Comparison of ENCODE assay signal across 8 cellular contexts in the genomic region with DNA sequence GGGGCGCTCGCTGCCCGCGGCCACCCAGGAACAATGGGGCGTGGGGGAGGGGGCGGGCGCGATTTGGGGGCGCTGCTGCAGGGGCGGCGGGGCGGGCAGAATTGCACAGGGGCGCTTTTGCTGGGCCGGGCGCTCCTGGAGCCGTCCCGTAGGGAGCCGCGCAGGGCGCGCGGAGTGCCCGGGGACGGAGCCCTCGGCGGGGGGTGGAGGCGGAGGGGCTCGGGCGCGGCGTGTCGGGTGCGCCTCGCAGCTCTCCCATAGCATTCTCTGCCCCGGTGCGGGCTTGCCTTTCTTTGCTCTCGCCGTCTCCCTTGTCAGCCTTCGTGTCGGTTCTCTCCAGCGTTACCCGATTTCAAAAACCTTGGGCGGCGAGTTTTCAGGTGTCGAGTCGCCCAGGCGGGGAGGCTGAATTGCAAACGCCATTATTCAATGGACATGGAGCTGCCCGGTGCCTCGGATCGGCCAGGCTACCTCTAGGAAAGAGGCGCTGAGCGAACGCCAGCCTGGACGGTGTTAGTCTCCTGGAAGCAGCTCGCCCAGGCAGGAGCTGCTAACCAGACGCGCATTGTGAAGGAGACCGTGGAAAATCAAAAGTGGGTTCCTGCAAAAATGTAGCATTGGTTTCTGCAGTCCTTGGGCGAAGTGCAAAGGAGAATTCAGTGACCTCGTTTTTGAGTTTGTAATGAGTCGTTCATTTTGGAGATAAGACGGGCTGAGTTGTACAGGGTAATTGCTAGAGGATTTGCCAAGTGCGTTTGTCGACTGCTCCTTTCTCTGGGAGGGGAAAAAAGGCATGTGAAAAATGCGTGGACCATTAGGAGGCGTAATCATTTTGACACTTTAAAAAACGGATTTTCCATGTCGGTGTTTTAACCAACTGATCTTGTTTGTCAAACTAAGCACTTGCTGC. TPM values are rescaled to one million over a fixed set of nuclear protein-coding genes. Genes with fewer than 3 reads are reported as not detected.
DNase-seq lines count a peak whose midpoint lies in the region; ATAC-seq, FAIRE-seq and TF ChIP-seq lines count a peak whose summit lies in the region.

No MANE protein-coding gene starts in this region.

- peaks cover 26% of the 10 kb centered on the region for H3K9me3 Mint-ChIP-seq in neural progenitor cell

- peaks cover 50% of the 10 kb centered on the region for H4K20me1 ChIP-seq in neural progenitor cell (ENCODE audit: low read depth)

- H3K4me2 ChIP-seq in neural progenitor cell = peak overlapping the region; percentile 89

- H3K27ac ChIP-seq in foreskin keratinocyte = peak overlapping the region; percentile 77
- H3K27ac ChIP-seq in neural progenitor cell = peak overlapping the region; percentile 60
- no peak overlapping the region for H3K27ac ChIP-seq in aorta (ENCODE audit: low read depth in 1 of 2, low read length in 2 of 2)

- H3K4me3 ChIP-seq in neural progenitor cell = peak overlapping the region; percentile 99
- peak overlapping the region; percentile 5 to 49 for H3K4me3 ChIP-seq in aorta (ENCODE audit: low read length in 2 of 2)

- WGBS in aorta, 2 donors = 1% methylated on average over 49 to 69 of the region's 69 CpGs

- FAIRE-seq in GM12891 (lab: Jason Lieb, UNC) = peak; percentile 50

- intact Hi-C loops in aorta (cut with DNase I) = no loop called here

- peaks cover 36% of the 10 kb centered on the region for H3K4me1 Mint-ChIP-seq in neural progenitor cell

- no peak for TF ChIP-seq POLR2A in GM12891 (IDR thresholded peaks at IDR 0.05; ENCODE audit: low read depth, low read length)

- H3K4me3 Mint-ChIP-seq in neural progenitor cell = peak overlapping the region; percentile 97

- H3K9ac ChIP-seq in neural progenitor cell = peak overlapping the region; percentile 78

- peaks cover 6% of the 10 kb centered on the region for H3K27me3 Mint-ChIP-seq in neural progenitor cell (ENCODE audit: insufficient read depth, low read depth)

- H3K36me3 ChIP-seq in neural progenitor cell (no peaks in the 10 kb centered on the region), aorta (ENCODE audit: control insufficient read depth in 1 of 2, insufficient read depth in 2 of 2, low read length in 1 of 2) (no peaks in the 10 kb centered on the region)

- H3F3A ChIP-seq in neural progenitor cell (ENCODE audit: low read depth) = peaks cover 27% of the 10 kb centered on the region

- H3K9me3 ChIP-seq in neural progenitor cell (ENCODE audit: low read depth) (no peaks in the 10 kb centered on the region), aorta (ENCODE audit: control insufficient read depth, low read length) (no peaks in the 10 kb centered on the region)

- peaks cover 57% of the 10 kb centered on the region for H3K79me2 ChIP-seq in neural progenitor cell (ENCODE audit: low read depth)

- ATAC-seq in HG02759 (IDR thresholded peaks at IDR 0.05; ENCODE audit: unreplicated experiment) (peak; percentile 36), foreskin keratinocyte (peak; percentile 24), aorta (ENCODE audit: low FRiP score) (peak; percentile 69)

- H2AFZ ChIP-seq in neural progenitor cell (replicated peaks) = peak overlapping the region; percentile 68

- DNase-seq in GM12891 (ENCODE audit: insufficient read length, low spot score) (peak; percentile 27), NCI-H510A (lab: John Stamatoyannopoulos, UW) (peak; percentile 5), foreskin keratinocyte (peak; percentile 49 to 71), neural progenitor cell (ENCODE audit: low spot score) (peak; percentile 71), aorta (peak in 1 of 2 donors; percentile 77), SIG-M5 treated with dmso at 0.1 percent for 504 hours (lab: John Stamatoyannopoulos, UW; ENCODE audit: unreplicated experiment) (no peak)
- peak; percentile 2 for DNase-seq in activated effector memory CD4-positive, alpha-beta T cell treated with Interleukin-2 at 50 U/mL for 16 hours

- H3K36me3 Mint-ChIP-seq in neural progenitor cell = peaks cover 38% of the 10 kb centered on the region

- H3K27ac Mint-ChIP-seq in neural progenitor cell = peak overlapping the region; percentile 95

- H3K4me1 ChIP-seq in foreskin keratinocyte (peaks cover 10% of the 10 kb centered on the region), neural progenitor cell (peaks cover 11% of the 10 kb centered on the region), aorta (ENCODE audit: control insufficient read depth in 1 of 2, insufficient read depth in 2 of 2, low read length in 2 of 2) (no peaks in the 10 kb centered on the region)

- TF ChIP-seq CTCF in foreskin keratinocyte (conservative IDR thresholded peaks at IDR 0.05) (peak; percentile 41), neural progenitor cell (IDR thresholded peaks at IDR 0.05) (peak; percentile 23)

- no peaks in the 10 kb centered on the region for H3K27me3 ChIP-seq in foreskin keratinocyte
- no peaks in the 10 kb centered on the region for H3K27me3 ChIP-seq in neural progenitor cell
- H3K27me3 ChIP-seq in aorta (ENCODE audit: control insufficient read depth in 1 of 2, insufficient read depth in 2 of 2, low read length in 1 of 2) = peaks cover 0 to 1% of the 10 kb centered on the region in 2 donors

TF ChIP-seq in GM12891, 5 proteins besides CTCF, POLR2A, EP300 and RAD21:
- TF ChIP-seq PAX5 (IDR thresholded peaks at IDR 0.05; ENCODE audit: insufficient read depth, low read length, severe bottlenecking) (no peak), POLR2AphosphoS5 (IDR thresholded peaks at IDR 0.05; ENCODE audit: low read depth, low read length) (no peak), TAF1 (IDR thresholded peaks at IDR 0.05; ENCODE audit: low read depth, low read length) (no peak), POU2F2 (IDR thresholded peaks at IDR 0.05; ENCODE audit: low read depth, low read length) (no peak), SPI1 (IDR thresholded peaks at IDR 0.05; ENCODE audit: low read depth, low read length) (no peak)
TF ChIP-seq in GM12891: peak in this region for 0.

RNA-seq across cellular contexts. Expression of gene CXADR, which starts 0.6 kb away (rescaled TPM):
- polyA plus RNA-seq in GM12891 (2012; ENCODE audit: low read depth, missing spikeins) = 0.28 TPM
- total RNA-seq in foreskin keratinocyte (18.3 and 19.9 TPM in 2 replicates), neural progenitor cell (ENCODE audit: low replicate concordance) (183 and 226 TPM in 2 replicates), aorta (under 1 TPM; 0.52 to 0.63 TPM)
- polyA plus RNA-seq in foreskin keratinocyte (3.8 and 4.0 TPM in 2 replicates), aorta (1 to 10 TPM in 1 of 2 donors, not detected in 1; 1.3 TPM)

Comparison
In these comparisons a context has a peak if more than half of its experiments do, and no peak if none do; other contexts are left out.
1. H3K27ac ChIP-seq: peak in foreskin keratinocyte (single experiment) and neural progenitor cell (single experiment); none in aorta (0 of 2).
2. RNA of gene CXADR, which starts 0.6 kb away (total RNA-seq): 183 to 226 TPM in neural progenitor cell and 18.3 to 19.9 TPM in foreskin keratinocyte; 0.52 to 0.63 TPM in aorta; every median in the first group is over 10 times any median in the second.
3. Peak in every context shown above with its lines, with median percentiles within 50 percentile points of each other: ATAC-seq.